11 cellular contexts compared by ENCODE assay signal in the genomic region with DNA sequence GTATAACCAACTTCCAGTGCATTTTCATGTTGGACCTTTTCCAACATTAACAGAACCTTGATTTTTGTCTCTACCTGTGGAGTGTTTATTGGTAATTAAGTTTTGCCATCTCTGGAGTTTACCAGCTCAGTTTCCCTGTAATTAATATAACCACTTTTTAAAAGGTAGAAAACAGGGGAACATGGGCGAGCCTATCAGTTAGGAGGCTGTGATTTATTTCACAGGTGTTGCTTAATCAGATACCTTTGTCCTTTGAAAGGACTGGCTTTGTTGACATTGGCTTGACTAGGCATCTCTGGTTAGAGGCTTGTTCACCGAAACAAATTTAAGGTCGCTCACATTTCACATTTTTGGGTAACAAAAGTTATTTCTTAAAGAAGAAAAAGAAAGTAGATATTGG. TPM values are rescaled to one million over a fixed set of nuclear protein-coding genes. Genes with fewer than 3 reads are reported as not detected.
DNase-seq lines count a peak whose midpoint lies in the region; ATAC-seq and TF ChIP-seq lines count a peak whose summit lies in the region.
"Had no signal": no experiment of that assay in that cellular context is flagged by ENCODE, and none has a peak within 500 bp of the region (broad histone marks: within the 10 kb centered on the region; RNA-seq: fewer than 3 reads in every experiment).

No MANE protein-coding gene starts in this region.

- intact Hi-C loops in left lung (cut with DNase I), result no loop called here
- intact Hi-C loops in stomach (cut with DNase I; ENCODE audit: low total_unique reads), result no loop called here
- intact Hi-C loops in ovary (cut with DNase I), result no loop called here

- peak overlapping the region in 1 of 2 donors; percentile 49 for H3K27ac ChIP-seq in left lung
- peak overlapping the region in 4 of 5 donors; percentile 65 to 87 (median 70) for H3K27ac ChIP-seq in stomach
- no peak overlapping the region for H3K27ac ChIP-seq in ovary
- H3K27ac ChIP-seq: thoracic aorta had no signal

- TF ChIP-seq EP300 in stomach (IDR thresholded peaks at IDR 0.05), result no peak
- no peak for TF ChIP-seq EP300 in ovary (IDR thresholded peaks at IDR 0.05)

- no peak for TF ChIP-seq CTCF in LNCaP clone FGC (IDR thresholded peaks at IDR 0.05; ENCODE audit: control insufficient read depth, extremely low read depth, insufficient read depth)
- no peak for TF ChIP-seq CTCF in left lung (IDR thresholded peaks at IDR 0.05)
- no peak for TF ChIP-seq CTCF in stomach (IDR thresholded peaks at IDR 0.05)
- TF ChIP-seq CTCF in ovary (IDR thresholded peaks at IDR 0.05), result no peak

- H3K27me3 ChIP-seq in left lung, result no peaks in the 10 kb centered on the region
- no peaks in the 10 kb centered on the region for H3K27me3 ChIP-seq in stomach
- H3K27me3 ChIP-seq in ovary, result no peaks in the 10 kb centered on the region

- WGBS in stomach, 5 donors, result 31 to 69% (median 44%) methylated on average over 3 of the region's 3 CpGs
- 94 to 99% (median 97%) methylated on average over 3 of the region's 3 CpGs for WGBS in ovary, 3 donors

- DNase-seq in LNCaP clone FGC (ENCODE audit: low read depth), result peak; percentile 82
- DNase-seq in NCI-H748 treated with DMSO at 0.1 percent for 48 hours (lab: John Stamatoyannopoulos, UW), result peak; percentile 55
- DNase-seq in left lung, result no peak
- no peak for DNase-seq in stomach
- DNase-seq in GM19238 (ENCODE audit: insufficient read length, low spot score), result no peak
- DNase-seq in ovary, result no peak
- DNase-seq: activated naive CD8-positive, alpha-beta T cell treated with anti-CD3 and anti-CD28 coated beads, Interleukin-2, amount 10 ng/mL, durations not matched to agents 7 days and 5 days; CD4-positive, alpha-beta T cell; T-helper 2 cell had no signal

- H3K4me3 ChIP-seq in LNCaP clone FGC (ENCODE audit: low read depth, low read length) (peak overlapping the region; percentile 65), left lung (peak overlapping the region in 1 of 2 donors; percentile 6), stomach (peak overlapping the region in 1 of 4 donors; percentile 11), ovary (no peak overlapping the region)
- H3K4me3 ChIP-seq: thoracic aorta had no signal

- no peak for TF ChIP-seq POLR2A in stomach (IDR thresholded peaks at IDR 0.05)
- TF ChIP-seq POLR2A in ovary (IDR thresholded peaks at IDR 0.05), result no peak

- ATAC-seq in left lung (peak; percentile 78), HG02610 (IDR thresholded peaks at IDR 0.05; ENCODE audit: unreplicated experiment) (no peak)

- H3K4me1 ChIP-seq in left lung, result no peaks in the 10 kb centered on the region
- peaks cover 0 to 14% (median 11%) of the 10 kb centered on the region in 4 donors for H3K4me1 ChIP-seq in stomach
- no peaks in the 10 kb centered on the region for H3K4me1 ChIP-seq in ovary (ENCODE audit: insufficient read depth)

- no peaks in the 10 kb centered on the region for H3K9me3 ChIP-seq in left lung
- H3K9me3 ChIP-seq in stomach, result no peaks in the 10 kb centered on the region
- H3K9me3 ChIP-seq in ovary, result no peaks in the 10 kb centered on the region
- H3K9me3 ChIP-seq: thoracic aorta had no signal

- H3K36me3 ChIP-seq in left lung (no peaks in the 10 kb centered on the region), stomach (no peaks in the 10 kb centered on the region), ovary (no peaks in the 10 kb centered on the region)
- H3K36me3 ChIP-seq: thoracic aorta had no signal

RNA-seq across cellular contexts. Expression of gene NAALADL2, which starts 0.6 kb away (rescaled TPM):
- total RNA-seq in left lung, result 1 to 10 TPM; 9.8 to 9.9 TPM
- total RNA-seq in stomach, result 10 to 100 TPM in 3 of 5 donors, 1 to 10 TPM in 2; 1.7 to 43.7 (median 13.4) TPM
- 1 to 10 TPM in 2 of 3 donors, under 1 TPM in 1; 0.58 to 1.9 (median 1.8) TPM for polyA plus RNA-seq in stomach
- 10 to 100 TPM in 6 of 7 donors, 1 to 10 TPM in 1; 5.5 to 29.3 (median 18.8) TPM for total RNA-seq in ovary
- 1 to 10 TPM; 2.3 to 6.6 TPM for polyA plus RNA-seq in ovary
- total RNA-seq: activated naive CD8-positive, alpha-beta T cell treated with anti-CD3 and anti-CD28 coated beads, Interleukin-2, amount 10 ng/mL, durations not matched to agents 7 days and 5 days had no signal

Comparison
In these comparisons a context has a peak if more than half of its experiments do, and no peak if none do; other contexts are left out.
1. DNase-seq: peak in LNCaP clone FGC (single experiment) and NCI-H748 treated with DMSO at 0.1 percent for 48 hours (single experiment); none in left lung (0 of 2), stomach (single experiment), GM19238 (single experiment) and ovary (0 of 5).
2. H3K27ac ChIP-seq: peak in stomach (4 of 5); none in ovary (0 of 2).